Comparison of ENCODE assay signal across 8 cellular contexts in the genomic region with DNA sequence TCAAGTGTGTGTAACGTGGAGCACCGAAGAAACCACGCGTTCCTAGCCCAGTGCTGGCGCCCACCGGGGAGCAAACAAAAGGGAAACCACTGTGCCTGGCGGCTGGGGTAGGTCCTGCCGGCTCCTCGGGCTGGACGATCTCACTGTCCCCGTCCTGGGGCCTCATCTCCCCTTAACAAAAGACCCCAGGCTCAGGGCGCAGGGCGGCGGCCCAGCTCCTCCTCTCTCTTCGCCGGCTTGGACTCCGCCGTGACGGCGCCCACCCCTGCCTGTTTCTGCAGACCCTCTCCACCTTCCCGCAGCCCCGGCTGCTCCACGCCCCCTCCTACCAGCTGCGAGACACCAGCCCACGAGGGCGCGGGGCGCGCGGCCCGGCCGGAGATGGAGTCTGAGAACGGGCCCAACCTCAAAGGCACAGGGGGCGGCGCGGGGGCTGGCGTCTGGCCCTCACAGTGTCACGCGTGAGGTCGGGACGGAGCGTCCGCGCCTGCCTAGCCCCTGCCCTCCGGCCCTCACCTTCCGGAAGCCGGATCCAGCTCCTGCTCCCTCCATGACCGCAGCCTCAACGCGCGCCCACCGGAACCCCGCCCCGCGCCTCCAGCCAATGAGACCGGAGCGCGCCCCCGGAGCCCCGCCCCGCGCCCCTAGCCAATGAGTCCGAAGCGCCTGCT. TPM values are rescaled to one million over a fixed set of nuclear protein-coding genes. Genes with fewer than 3 reads are reported as not detected.
A peak's percentile ranks its signal among the peaks of the same experiment; 100 is the strongest.
DNase-seq lines count a peak whose midpoint lies in the region; ATAC-seq and TF ChIP-seq lines count a peak whose summit lies in the region.

A gene (minus strand): TSS at position 569 of the 671 bp plus-strand sequence. CDS start 17 bp downstream, at position 552.

- H3K9me3 ChIP-seq in SJSA1 (replicated peaks) (no peaks in the 10 kb centered on the region; the same call in 1 of the 2 replicates), esophagus muscularis mucosa (no peaks in the 10 kb centered on the region), neutrophil (no peaks in the 10 kb centered on the region)

- H3K4me3 Mint-ChIP-seq in activated T-cell treated with anti-CD3 and anti-CD28 coated beads, Interleukin-2, amount 50 U/mL, for 72 hours, result peak within 1 kb of the TSS; percentile 84 to 89

- H3K36me3 ChIP-seq in SJSA1, result peaks cover 33% of the 10 kb centered on the region
- H3K36me3 ChIP-seq in esophagus muscularis mucosa, result peaks cover 3 to 35% (median 21%) of the 10 kb centered on the region in 4 donors
- peaks cover 9% of the 10 kb centered on the region for H3K36me3 ChIP-seq in neutrophil

- intact Hi-C loops in esophagus muscularis mucosa (cut with DNase I), result no loop called here

- H3K4me1 ChIP-seq in SJSA1 (replicated peaks) (peaks cover 33% of the 10 kb centered on the region), esophagus muscularis mucosa (peaks cover 26 to 50% (median 38%) of the 10 kb centered on the region in 4 donors), neutrophil (ENCODE audit: control insufficient read depth in 1 of 2, insufficient read depth in 1 of 2, low read depth in 1 of 2, low read length in 1 of 2) (peaks cover 25 to 26% of the 10 kb centered on the region in 2 experiments)

- no peak for ATAC-seq in activated T-cell treated with anti-CD3 and anti-CD28 coated beads, Interleukin-2, amount 50 U/mL, for 72 hours (replicated peaks in 1 of 2)

- no peaks in the 10 kb centered on the region for H3K27me3 Mint-ChIP-seq in activated T-cell treated with anti-CD3 and anti-CD28 coated beads, Interleukin-2, amount 50 U/mL, for 72 hours (ENCODE audit: low read depth)

- no peak within 1 kb of the TSS for H3K27ac Mint-ChIP-seq in activated T-cell treated with anti-CD3 and anti-CD28 coated beads, Interleukin-2, amount 50 U/mL, for 72 hours

- H3K4me1 Mint-ChIP-seq in activated T-cell treated with anti-CD3 and anti-CD28 coated beads, Interleukin-2, amount 50 U/mL, for 72 hours (ENCODE audit: low read depth), result peaks cover 28% of the 10 kb centered on the region

- DNase-seq in activated T-cell treated with anti-CD3 and anti-CD28 coated beads, Interleukin-2, amount 50 U/mL, for 72 hours, result no peak
- DNase-seq in activated T-cell treated with anti-CD3 and anti-CD28 coated beads, Interleukin-2, amount 50 U/mL, for 1 hour, result no peak
- no peak for DNase-seq in SJSA1 (ENCODE audit: low read depth in 1 of 2, low spot score in 2 of 2)
- DNase-seq in esophagus muscularis mucosa (ENCODE audit: extremely low spot score), result no peak
- no peak for DNase-seq in NCI-H1436 treated with DMSO at 0.1 percent for 48 hours (lab: John Stamatoyannopoulos, UW)
- DNase-seq in KBM-7, result no peak
- DNase-seq in midbrain (lab: John Stamatoyannopoulos, UW), result no peak

- H3K27ac ChIP-seq in SJSA1 (peak within 1 kb of the TSS; percentile 48), esophagus muscularis mucosa (replicated peaks in 1 of 4) (peak within 1 kb of the TSS; percentile 64 to 83 (median 75)), neutrophil (peak within 1 kb of the TSS; percentile 60)

- WGBS in esophagus muscularis mucosa, result 0% methylated on average over 20 of the region's 64 CpGs

- TF ChIP-seq CTCF in esophagus muscularis mucosa (IDR thresholded peaks at IDR 0.05) (no peak), neutrophil (IDR thresholded peaks at IDR 0.05) (no peak)

- in situ Hi-C loops in KBM-7 (cut with MboI; ENCODE audit: low pct_unique_long_range_greater_than_20kb, low sequenced_read_pairs), result no loop called here

- TF ChIP-seq EP300 in esophagus muscularis mucosa (IDR thresholded peaks at IDR 0.05), result no peak

- H3K4me3 ChIP-seq in SJSA1 (peak within 1 kb of the TSS; percentile 92), esophagus muscularis mucosa (peak within 1 kb of the TSS; percentile 83 to 96 (median 86)), neutrophil (ENCODE audit: low read depth in 1 of 2, low read length in 1 of 2) (peak within 1 kb of the TSS; percentile 73 to 100)

- peaks cover 0 to 1% of the 10 kb centered on the region in 2 donors for H3K36me3 Mint-ChIP-seq in activated T-cell treated with anti-CD3 and anti-CD28 coated beads, Interleukin-2, amount 50 U/mL, for 72 hours (ENCODE audit: insufficient read depth in 2 of 2)

- no peaks in the 10 kb centered on the region for H3K9me3 Mint-ChIP-seq in activated T-cell treated with anti-CD3 and anti-CD28 coated beads, Interleukin-2, amount 50 U/mL, for 72 hours

- peak; percentile 17 for TF ChIP-seq POLR2A in esophagus muscularis mucosa (IDR thresholded peaks at IDR 0.05; ENCODE audit: low read depth)

- H3K27me3 ChIP-seq in SJSA1 (replicated peaks), result no peaks in the 10 kb centered on the region
- no peaks in the 10 kb centered on the region for H3K27me3 ChIP-seq in esophagus muscularis mucosa
- H3K27me3 ChIP-seq in neutrophil, result no peaks in the 10 kb centered on the region

RNA-seq across cellular contexts. Expression of the gene that starts here (rescaled TPM):
- total RNA-seq in activated T-cell treated with anti-CD3 and anti-CD28 coated beads, Interleukin-2, amount 50 U/mL, for 72 hours, result 10 to 100 TPM; 32.2 to 44.0 TPM
- total RNA-seq in SJSA1 (2014; rRNA removed; shearing (Covaris generic)), result 180 and 261 TPM in 2 replicates
- 100 to 1,000 TPM in 2 of 4 donors, 10 to 100 TPM in 2; 62.5 to 109 (median 95.5) TPM for total RNA-seq in esophagus muscularis mucosa
